In the genomic region with DNA sequence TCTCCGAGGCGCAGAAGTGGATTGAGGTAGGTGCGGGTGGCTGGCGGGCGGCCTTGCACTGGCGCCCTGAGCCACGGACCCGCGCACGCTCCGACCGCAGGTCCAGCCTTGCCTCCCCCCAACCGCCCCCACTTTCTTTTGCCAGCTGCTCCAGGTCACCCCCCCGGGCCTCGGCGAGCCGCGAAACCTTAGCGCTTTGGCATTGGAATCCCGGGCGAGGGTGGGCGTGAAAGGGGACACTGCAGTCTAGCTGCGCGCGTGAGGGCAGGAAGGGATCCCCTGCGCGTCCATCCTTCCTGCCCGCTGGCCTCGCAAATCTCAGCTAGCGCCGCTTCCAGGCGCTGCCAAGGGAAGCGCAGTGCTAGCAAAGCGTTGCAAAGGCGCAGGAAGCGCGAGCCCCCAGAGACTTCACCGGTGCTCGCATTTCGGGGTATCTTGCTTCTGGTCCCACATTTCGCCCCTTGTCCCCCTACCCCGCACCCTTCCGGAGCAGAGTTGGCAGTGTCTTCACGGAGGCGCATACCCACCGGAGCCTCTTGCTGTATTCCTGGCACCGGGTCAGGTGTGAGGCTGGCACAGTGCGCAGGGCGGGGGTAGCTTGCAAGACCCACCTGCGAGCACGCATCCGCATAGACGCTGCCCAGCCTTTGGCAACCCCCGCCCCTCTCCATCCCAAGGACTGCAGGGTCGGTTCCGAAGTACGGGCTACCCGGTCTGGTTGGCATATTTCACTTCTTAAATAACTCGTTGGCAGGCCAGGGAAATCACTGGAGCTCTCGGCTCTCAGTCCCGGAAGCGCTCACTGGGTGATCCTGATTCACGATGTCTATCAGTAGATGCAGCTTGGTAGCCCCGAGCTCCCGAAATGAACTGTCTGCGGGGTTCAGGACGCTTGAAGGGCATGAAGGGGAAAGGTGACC, we compare ENCODE assay signal across 9 cellular contexts.
DNase-seq lines count a peak whose midpoint lies in the region; ATAC-seq and TF ChIP-seq lines count a peak whose summit lies in the region.
"Had no signal": no experiment of that assay in that cellular context is flagged by ENCODE, and none has a peak within 500 bp of the region (broad histone marks: within the 10 kb centered on the region; RNA-seq: fewer than 3 reads in every experiment).

No MANE protein-coding gene starts in this region.

- ATAC-seq in naive thymus-derived CD8-positive, alpha-beta T cell, result no peak
- ATAC-seq in GM21515 (IDR thresholded peaks at IDR 0.05; ENCODE audit: unreplicated experiment), result no peak

- H3K27ac ChIP-seq in mesodermal cell (ENCODE audit: low read depth, low read length, severe bottlenecking), result no peak overlapping the region

- H3K4me1 ChIP-seq in mesodermal cell (ENCODE audit: control insufficient read depth, insufficient read depth, low read length, poor library complexity, severe bottlenecking), result peaks cover 13% of the 10 kb centered on the region

- in situ Hi-C loops in GM13976 (cut with MboI; ENCODE audit: low sequenced_read_pairs, unreplicated experiment), result no loop called here

- H3K36me3 Mint-ChIP-seq in endothelial cell (ENCODE audit: low read depth, unreplicated experiment), result peaks cover 23% of the 10 kb centered on the region
- H3K36me3 Mint-ChIP-seq in naive thymus-derived CD8-positive, alpha-beta T cell, result no peaks in the 10 kb centered on the region

- peak overlapping the region; percentile 95 for H3K4me3 Mint-ChIP-seq in endothelial cell (ENCODE audit: unreplicated experiment)
- peak overlapping the region in 4 of 10 donors; percentile 22 to 48 (median 27) for H3K4me3 Mint-ChIP-seq in naive thymus-derived CD8-positive, alpha-beta T cell
- H3K4me3 Mint-ChIP-seq: T-helper 1 cell treated with Interleukin-12 subunit alpha and Interleukin-12 subunit beta and Interleukin-4 antibody, amounts not matched to agents 30 μg/mL and 1 μg/mL, for 36 hours had no signal

- POLR2A ChIA-PET in naive thymus-derived CD8-positive, alpha-beta T cell (lab: Charles Lee), result no interaction called here

- H3K4me3 ChIP-seq in mesodermal cell (ENCODE audit: extremely low read depth, insufficient read depth, low read length, poor library complexity, severe bottlenecking), result peak overlapping the region; percentile 66

- H3K27ac Mint-ChIP-seq in endothelial cell (ENCODE audit: unreplicated experiment), result no peak overlapping the region
- no peak overlapping the region for H3K27ac Mint-ChIP-seq in naive thymus-derived CD8-positive, alpha-beta T cell
- H3K27ac Mint-ChIP-seq: T-helper 1 cell treated with Interleukin-12 subunit alpha and Interleukin-12 subunit beta and Interleukin-4 antibody, amounts not matched to agents 30 μg/mL and 1 μg/mL, for 36 hours had no signal

- DNase-seq in H4 (ENCODE audit: low spot score) (peak; percentile 36), NCI-H524 treated with DMSO at 0.1 percent for 48 hours (lab: John Stamatoyannopoulos, UW) (peak; percentile 17), endothelial cell (ENCODE audit: low spot score) (peak; percentile 51), ureter (ENCODE audit: low spot score) (peak; percentile 57), GM13976 (ENCODE audit: low spot score) (no peak)
- no peak for DNase-seq in naive thymus-derived CD8-positive, alpha-beta T cell

- peaks cover 57% of the 10 kb centered on the region for H3K4me1 Mint-ChIP-seq in endothelial cell (ENCODE audit: unreplicated experiment)
- peaks cover 0 to 2% (median under 1%) of the 10 kb centered on the region in 4 donors for H3K4me1 Mint-ChIP-seq in naive thymus-derived CD8-positive, alpha-beta T cell

- H3K36me3 ChIP-seq in mesodermal cell (ENCODE audit: control insufficient read depth, insufficient read depth, low read length), result no peaks in the 10 kb centered on the region

- WGBS in mesodermal cell (ENCODE audit: insufficient coverage in 2 of 2), 2 experiments, result 0 to 1% methylated on average over 53 to 54 of the region's 67 CpGs

- no peaks in the 10 kb centered on the region for H3K9me3 ChIP-seq in mesodermal cell (ENCODE audit: control insufficient read depth, low read length)

- TF ChIP-seq CTCF in endothelial cell (IDR thresholded peaks at IDR 0.05; ENCODE audit: unreplicated experiment) (no peak), GM13976 (IDR thresholded peaks at IDR 0.05; ENCODE audit: borderline replicate concordance, control extremely low read depth, extremely low read depth, insufficient read depth, missing control alignments) (no peak)

- H3K27me3 Mint-ChIP-seq in endothelial cell (ENCODE audit: unreplicated experiment), result peaks cover 10% of the 10 kb centered on the region
- H3K27me3 Mint-ChIP-seq in naive thymus-derived CD8-positive, alpha-beta T cell, result peaks cover 34 to 83% (median 48%) of the 10 kb centered on the region in 5 donors

- no peaks in the 10 kb centered on the region for H3K9me3 Mint-ChIP-seq in endothelial cell (ENCODE audit: unreplicated experiment)
- peaks cover 0 to 16% (median 0%) of the 10 kb centered on the region in 9 donors for H3K9me3 Mint-ChIP-seq in naive thymus-derived CD8-positive, alpha-beta T cell
- H3K9me3 Mint-ChIP-seq: T-helper 1 cell treated with Interleukin-12 subunit alpha and Interleukin-12 subunit beta and Interleukin-4 antibody, amounts not matched to agents 30 μg/mL and 1 μg/mL, for 36 hours had no signal

Comparison
In these comparisons a context has a peak if more than half of its experiments do, and no peak if none do; other contexts are left out.
1. DNase-seq: peak in H4 (single experiment), NCI-H524 treated with DMSO at 0.1 percent for 48 hours (single experiment), endothelial cell (single experiment) and ureter (single experiment); none in naive thymus-derived CD8-positive, alpha-beta T cell (0 of 10) and GM13976 (single experiment).